In the genomic region with DNA sequence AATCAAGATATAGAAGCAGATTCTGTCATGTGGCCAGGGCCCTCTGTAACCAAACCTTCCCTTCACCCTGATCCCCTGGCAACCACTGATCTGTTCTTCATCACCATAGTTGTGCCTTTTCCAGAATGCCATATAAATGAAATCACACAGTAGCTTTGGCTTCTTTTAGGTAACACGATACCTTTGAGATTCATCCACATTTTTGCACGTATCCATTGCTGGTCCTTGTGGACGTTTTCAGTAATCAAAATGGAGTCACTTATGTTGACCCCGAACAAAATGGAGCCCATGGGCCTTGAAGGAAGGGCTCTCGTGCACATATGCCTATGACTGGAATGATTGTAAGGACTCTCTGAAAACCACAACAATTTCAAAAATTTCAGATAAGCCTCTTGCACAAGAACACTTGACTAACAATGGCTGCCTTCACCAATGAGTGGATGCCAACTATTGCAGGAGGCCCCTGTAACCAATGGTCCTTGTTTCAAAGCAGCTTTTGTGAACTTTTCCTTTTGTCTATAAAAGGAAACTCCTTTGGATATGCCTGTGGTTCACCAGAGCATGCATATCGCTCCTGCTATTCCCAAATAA, we compare ENCODE assay signal across 12 cellular contexts.
DNase-seq lines count a peak whose midpoint lies in the region; ATAC-seq and FAIRE-seq lines count a peak whose summit lies in the region.
"Had no signal": no experiment of that assay in that cellular context is flagged by ENCODE, and none has a peak within 500 bp of the region (broad histone marks: within the 10 kb centered on the region; RNA-seq: fewer than 3 reads in every experiment).

No MANE protein-coding gene starts in this region.

- in situ Hi-C loops in KBM-7 (cut with MboI; ENCODE audit: low pct_unique_long_range_greater_than_20kb, low sequenced_read_pairs) = no loop called here

- DNase-seq in Right ventricle myocardium inferior (ENCODE audit: missing footprints) (no peak), cardiac septum (ENCODE audit: low spot score) (no peak), SW480 (ENCODE audit: low spot score) (peak; percentile 92), left ventricle myocardium superior (no peak), urothelium cell line (ENCODE audit: low spot score) (peak; percentile 88), KBM-7 (no peak), left colon (no peak)
- no peak for DNase-seq in activated naive CD4-positive, alpha-beta T cell (lab: John Stamatoyannopoulos, UW)
- DNase-seq: CD4-positive, alpha-beta T cell; hippocampal formation; NCI-H1092 treated with DMSO at 0.1 percent for 48 hours; stimulated activated CD4-positive, alpha-beta T cell treated with anti-CD3 and anti-CD28 coated beads, Interleukin-4, amount 100 ng/mL, for 1 hour had no signal

- intact Hi-C loops in Right ventricle myocardium inferior (cut with DNase I) = no loop called here
- intact Hi-C loops in cardiac septum (cut with DNase I) = no loop called here
- intact Hi-C loops in left ventricle myocardium superior (cut with micrococcal nuclease) = no loop called here
- intact Hi-C loops in left colon (cut with DNase I, micrococcal nuclease) = no loop called here

- FAIRE-seq in urothelium cell line (lab: Jason Lieb, UNC) = no peak

- ATAC-seq in Right ventricle myocardium inferior = peak; percentile 37
- peak; percentile 47 for ATAC-seq in left ventricle myocardium superior
- ATAC-seq in left colon = no peak

Comparison
In these comparisons a context has a peak if more than half of its experiments do, and no peak if none do; other contexts are left out.
1. DNase-seq: peak in SW480 (single experiment) and urothelium cell line (single experiment); none in Right ventricle myocardium inferior (single experiment), cardiac septum (single experiment), left ventricle myocardium superior (single experiment), activated naive CD4-positive, alpha-beta T cell (0 of 4), KBM-7 (single experiment) and left colon (0 of 2).